12 cellular contexts compared by ENCODE assay signal in genomic region chr12:2294651-2295475, GRCh38.
DNase-seq lines count a peak whose midpoint lies in the region; ATAC-seq and TF ChIP-seq lines count a peak whose summit lies in the region.
"Had no signal": no experiment of that assay in that cellular context is flagged by ENCODE, and none has a peak within 500 bp of the region (broad histone marks: within the 10 kb centered on the region; RNA-seq: fewer than 3 reads in every experiment).

No MANE protein-coding gene starts in this region.

- H3K27ac Mint-ChIP-seq in progenitor cell of endocrine pancreas: no peak overlapping the region
- H3K27ac Mint-ChIP-seq: effector memory CD8-positive, alpha-beta T cell had no signal

- no peak overlapping the region for H3K4me3 Mint-ChIP-seq in progenitor cell of endocrine pancreas (ENCODE audit: low read depth)
- H3K4me3 Mint-ChIP-seq: effector memory CD8-positive, alpha-beta T cell had no signal

- no peaks in the 10 kb centered on the region for H3K9me3 Mint-ChIP-seq in progenitor cell of endocrine pancreas (ENCODE audit: low read depth)
- H3K9me3 Mint-ChIP-seq: effector memory CD8-positive, alpha-beta T cell had no signal

- H3K9me2 ChIP-seq in OCI-LY7 (ENCODE audit: insufficient read depth, low read length): no peaks in the 10 kb centered on the region

- TF ChIP-seq CTCF in OCI-LY7 (conservative IDR thresholded peaks at IDR 0.05; ENCODE audit: low read length) (no peak), gastroesophageal sphincter (IDR thresholded peaks at IDR 0.05) (no peak), sigmoid colon (IDR thresholded peaks at IDR 0.05) (no peak), progenitor cell of endocrine pancreas (IDR thresholded peaks at IDR 0.05; ENCODE audit: unreplicated experiment) (no peak), GM13976 (IDR thresholded peaks at IDR 0.05; ENCODE audit: borderline replicate concordance, control extremely low read depth, extremely low read depth, insufficient read depth, missing control alignments) (no peak)

- intact Hi-C loops in OCI-LY7 (cut with micrococcal nuclease; ENCODE audit: unreplicated experiment): loop anchor here (5.0 kb wide), 1 partner anchor 287 kb away; no protein-coding TSS in a partner anchor
- intact Hi-C loops in sigmoid colon (cut with DNase I): loop anchor here (5.0 kb wide), 1 partner anchor 82 kb away; no protein-coding TSS in a partner anchor

- CTCF ChIA-PET in OCI-LY7 (lab: Charles Lee; ENCODE audit: unreplicated experiment): no interaction called here

- H3K4me3 ChIP-seq in OCI-LY7 (ENCODE audit: low read depth, low read length, poor library complexity, severe bottlenecking): no peak overlapping the region
- H3K4me3 ChIP-seq in gastroesophageal sphincter: no peak overlapping the region
- no peak overlapping the region for H3K4me3 ChIP-seq in sigmoid colon

- no peak for TF ChIP-seq POLR2A in gastroesophageal sphincter (IDR thresholded peaks at IDR 0.05)
- no peak for TF ChIP-seq POLR2A in sigmoid colon (IDR thresholded peaks at IDR 0.05)

- in situ Hi-C loops in GM13976 (cut with MboI; ENCODE audit: low sequenced_read_pairs, unreplicated experiment): no loop called here

- H3K9me3 ChIP-seq in OCI-LY7 (ENCODE audit: low read length): no peaks in the 10 kb centered on the region; the same call in 1 of the 2 replicates
- no peaks in the 10 kb centered on the region for H3K9me3 ChIP-seq in gastroesophageal sphincter
- H3K9me3 ChIP-seq in sigmoid colon: no peaks in the 10 kb centered on the region

- peak overlapping the region; percentile 82; the same call in 1 of the 2 replicates for H2AFZ ChIP-seq in OCI-LY7 (ENCODE audit: low read length)

- TF ChIP-seq EP300 in gastroesophageal sphincter (IDR thresholded peaks at IDR 0.05) (no peak), sigmoid colon (IDR thresholded peaks at IDR 0.05) (no peak)

- H3K36me3 ChIP-seq in OCI-LY7 (ENCODE audit: insufficient read depth, low read length) (no peaks in the 10 kb centered on the region), gastroesophageal sphincter (no peaks in the 10 kb centered on the region), sigmoid colon (no peaks in the 10 kb centered on the region)

- 80 to 82% methylated on average over 8 to 18 of the region's 20 CpGs for WGBS in gastroesophageal sphincter (ENCODE audit: low coverage in 1 of 2), 2 donors
- 66 to 74% methylated on average over 20 of the region's 20 CpGs for WGBS in sigmoid colon, 2 donors

- H3K27ac ChIP-seq in OCI-LY7 (ENCODE audit: low read depth, low read length, poor library complexity, severe bottlenecking) (no peak overlapping the region), gastroesophageal sphincter (peak overlapping the region in 1 of 4 donors; percentile 31), sigmoid colon (peak overlapping the region in 3 of 4 donors; percentile 27 to 89 (median 41))

- H3K4me1 ChIP-seq in OCI-LY7 (ENCODE audit: insufficient read depth, low read length, poor library complexity, severe bottlenecking) (peaks cover 60% of the 10 kb centered on the region), gastroesophageal sphincter (peaks cover 0 to 72% (median 8%) of the 10 kb centered on the region in 3 donors), sigmoid colon (peaks cover 0 to 87% (median 68%) of the 10 kb centered on the region in 4 donors)

- H3K4me2 ChIP-seq in OCI-LY7 (ENCODE audit: low read length): peak overlapping the region; percentile 14; the same call in 1 of the 2 replicates

- BruUV-seq in OCI-LY7 (replicated peaks; lab: Mats Ljungman, UMichigan): no TSS peak

- H3K36me3 Mint-ChIP-seq in progenitor cell of endocrine pancreas (ENCODE audit: insufficient read depth): no peaks in the 10 kb centered on the region

- no peaks in the 10 kb centered on the region for H3K79me2 ChIP-seq in OCI-LY7 (ENCODE audit: insufficient read depth, low read depth, low read length)

- H3K4me1 Mint-ChIP-seq in progenitor cell of endocrine pancreas (ENCODE audit: low read depth): no peaks in the 10 kb centered on the region

- peak; percentile 52 for ATAC-seq in gastroesophageal sphincter
- ATAC-seq: effector memory CD8-positive, alpha-beta T cell had no signal

- peaks cover 28% of the 10 kb centered on the region for H3K27me3 Mint-ChIP-seq in progenitor cell of endocrine pancreas

- POLR2A ChIA-PET in OCI-LY7 (lab: Charles Lee): no interaction called here

- DNase-seq in EL (peak; percentile 84), OCI-LY7 (ENCODE audit: low spot score) (peak; percentile 45), sigmoid colon (peak; percentile 77), progenitor cell of endocrine pancreas (ENCODE audit: low spot score, unreplicated experiment) (no peak), NCI-H524 treated with DMSO at 0.1 percent for 48 hours (lab: John Stamatoyannopoulos, UW) (no peak), GM13976 (ENCODE audit: low spot score) (no peak)
- no peak for DNase-seq in activated CD8-positive, alpha-beta memory T cell treated with anti-CD3 and anti-CD28 coated beads, Interleukin-2, amount 50 U/mL, for 4 hours
- DNase-seq: DMS153; effector memory CD8-positive, alpha-beta T cell; mesendoderm; NCI-H146 had no signal

- H3K27me3 ChIP-seq in gastroesophageal sphincter (no peaks in the 10 kb centered on the region), sigmoid colon (no peaks in the 10 kb centered on the region)

- H4K20me1 ChIP-seq in OCI-LY7 (ENCODE audit: insufficient read depth, low read length): no peaks in the 10 kb centered on the region

Comparison
In these comparisons a context has a peak if more than half of its experiments do, and no peak if none do; other contexts are left out.
1. DNase-seq: peak in EL (single experiment), OCI-LY7 (single experiment) and sigmoid colon (single experiment); none in progenitor cell of endocrine pancreas (single experiment), NCI-H524 treated with DMSO at 0.1 percent for 48 hours (single experiment), activated CD8-positive, alpha-beta memory T cell treated with anti-CD3 and anti-CD28 coated beads, Interleukin-2, amount 50 U/mL, for 4 hours (single experiment) and GM13976 (single experiment).